ENCODE assay signal across 20 cellular contexts in genomic region chr20:22063753-22064152, GRCh38.
"Had no signal": no experiment of that assay in that cellular context is flagged by ENCODE, and none has a peak within 500 bp of the region (broad histone marks: within the 10 kb centered on the region; RNA-seq: fewer than 3 reads in every experiment).

No MANE protein-coding gene starts in this region.

- DNase-seq: naive thymus-derived CD8-positive, alpha-beta T cell; nephron progenitor cell; nucleus accumbens; pancreas; right cardiac atrium; right lobe of liver; sigmoid colon; small intestine; stimulated activated CD4-positive, alpha-beta T cell treated with anti-CD3 and anti-CD28 coated beads, Interleukin-15, amount 100 ng/mL, for 24 hours; stimulated activated CD4-positive, alpha-beta T cell treated with anti-CD3 and anti-CD28 coated beads, Interleukin-2, amount 100 ng/mL, for 24 hours; stimulated activated CD4-positive, alpha-beta T cell treated with anti-CD3 and anti-CD28 coated beads, Interleukin-2, amount 100 ng/mL, for 48 hours; stimulated activated CD4-positive, alpha-beta T cell treated with anti-CD3 and anti-CD28 coated beads, Interleukin-4, amount 100 ng/mL, for 24 hours; stimulated activated naive B cell treated with anti-CD40 and anti-IgM and Interleukin-4, amounts not matched to agents 10 μg/mL and 1 μg/mL and 100 μg/mL, for 72 hours; stimulated activated naive CD4-positive, alpha-beta T cell treated with Interleukin-2 at 50 U/mL for 16 hours; stomach; thyroid gland; trophoblast cell; upper lobe of left lung had no signal

- ATAC-seq: naive thymus-derived CD8-positive, alpha-beta T cell; natural killer cell treated with Interleukin-12 subunit alpha and Interleukin-12 subunit beta and Interleukin-15 and Interleukin-18, amount 100 ng/mL, for 72 hours; pancreas; right cardiac atrium; right lobe of liver; stimulated activated effector memory CD8-positive, alpha-beta T cell treated with anti-CD3 and anti-CD28 coated beads, Interleukin-12 subunit alpha, Interleukin-12 subunit beta, amount 100 ng/mL, for 72 hours; stimulated activated naive B cell treated with anti-CD40 and anti-IgM and Interleukin-4, amounts not matched to agents 10 μg/mL and 1 μg/mL and 100 μg/mL, for 72 hours had no signal
